In genomic region chr5:148808864-148809642, GRCh38 we compare ENCODE assay signal across 8 cellular contexts. TPM values are rescaled to one million over a fixed set of nuclear protein-coding genes. Genes with fewer than 3 reads are reported as not detected.
A peak's percentile ranks its signal among the peaks of the same experiment; 100 is the strongest.
DNase-seq lines count a peak whose midpoint lies in the region; ATAC-seq and TF ChIP-seq lines count a peak whose summit lies in the region.

No MANE protein-coding gene starts in this region.

- no peaks in the 10 kb centered on the region for H3K9me3 ChIP-seq in PC-9 (ENCODE audit: insufficient read depth, low read depth)
- H3K9me3 ChIP-seq in gastrocnemius medialis, result no peaks in the 10 kb centered on the region

- H3K4me3 Mint-ChIP-seq in Calu3 (ENCODE audit: low read depth, unreplicated experiment) (peak overlapping the region; percentile 62), WTC11 (no peak overlapping the region)

- TF ChIP-seq POLR2A in gastrocnemius medialis (IDR thresholded peaks at IDR 0.05), result no peak

- H3K4me1 ChIP-seq in PC-9 (replicated peaks; ENCODE audit: insufficient read depth), result peaks cover 26% of the 10 kb centered on the region
- H3K4me1 ChIP-seq in gastrocnemius medialis, result peaks cover 21 to 27% of the 10 kb centered on the region in 2 donors

- H3K27me3 Mint-ChIP-seq in Calu3 (ENCODE audit: unreplicated experiment) (no peaks in the 10 kb centered on the region), WTC11 (ENCODE audit: low read depth) (no peaks in the 10 kb centered on the region)

- peak overlapping the region; percentile 41 for H3K27ac Mint-ChIP-seq in Calu3 (ENCODE audit: unreplicated experiment)
- no peak overlapping the region for H3K27ac Mint-ChIP-seq in WTC11

- peaks cover 45% of the 10 kb centered on the region for H3K4me1 Mint-ChIP-seq in Calu3 (ENCODE audit: low read depth, unreplicated experiment)
- peaks cover 19% of the 10 kb centered on the region for H3K4me1 Mint-ChIP-seq in WTC11

- intact Hi-C loops in Calu3 (cut with micrococcal nuclease; ENCODE audit: unreplicated experiment), result loop anchor here (5.0 kb wide), 1 partner anchor 67 kb away; no protein-coding TSS in a partner anchor
- intact Hi-C loops in PC-9 (cut with micrococcal nuclease; ENCODE audit: unreplicated experiment), result loop anchor here (2.0 to 5.0 kb wide), 2 partner anchors 18 to 168 kb away; partner anchors contain the start of gene ADRB2
- intact Hi-C loops in dorsolateral prefrontal cortex (cut with DNase I), result no loop called here
- intact Hi-C loops in gastrocnemius medialis (cut with DNase I; ENCODE audit: low total_unique reads), result no loop called here

- POLR2A ChIA-PET in PC-9 (lab: Charles Lee; ENCODE audit: unreplicated experiment), result no interaction called here
- POLR2A ChIA-PET in WTC11 (lab: Charles Lee), result no interaction called here

- H2AFZ ChIP-seq in PC-9, result peak overlapping the region; percentile 69

- no peaks in the 10 kb centered on the region for H3K9me3 Mint-ChIP-seq in Calu3 (ENCODE audit: low read depth, unreplicated experiment)
- peaks cover 9% of the 10 kb centered on the region; the same call in 1 of the 2 replicates for H3K9me3 Mint-ChIP-seq in WTC11

- TF ChIP-seq CTCF in Calu3 (IDR thresholded peaks at IDR 0.05; ENCODE audit: unreplicated experiment), result no peak
- TF ChIP-seq CTCF in PC-9 (conservative IDR thresholded peaks at IDR 0.05), result no peak
- no peak for TF ChIP-seq CTCF in dorsolateral prefrontal cortex (IDR thresholded peaks at IDR 0.05 in 54 of 56, conservative IDR thresholded peaks at IDR 0.05 in 2 of 56; ENCODE audit: low read depth in 1 of 56, partially characterized antibody in 56 of 56)
- TF ChIP-seq CTCF in gastrocnemius medialis (IDR thresholded peaks at IDR 0.05 in 4 of 5, conservative IDR thresholded peaks at IDR 0.05 in 1 of 5), result no peak
- no peak for TF ChIP-seq CTCF in WTC11 (IDR thresholded peaks at IDR 0.05)

- ATAC-seq in GM19397 (IDR thresholded peaks at IDR 0.05; ENCODE audit: unreplicated experiment) (peak; percentile 53), HG03378 (IDR thresholded peaks at IDR 0.05; ENCODE audit: unreplicated experiment) (peak; percentile 56), gastrocnemius medialis (peak; percentile 60 to 71), WTC11 (no peak)

- H3K36me3 ChIP-seq in PC-9 (ENCODE audit: low read depth) (no peaks in the 10 kb centered on the region), gastrocnemius medialis (no peaks in the 10 kb centered on the region)

- in situ Hi-C loops in gastrocnemius medialis (cut with MboI; ENCODE audit: low sequenced_read_pairs in 4 of 4), result no loop called here

- DNase-seq in Calu3 (no peak), PC-9 (peak in 1 of 2 experiments; percentile 40), dorsolateral prefrontal cortex (no peak), gastrocnemius medialis (no peak), HUDEP-2 (lab: John Stamatoyannopoulos, UW; ENCODE audit: unreplicated experiment in 76 of 76) (no peak), WTC11 (ENCODE audit: low spot score) (no peak)

- no peaks in the 10 kb centered on the region for H4K20me1 ChIP-seq in PC-9 (ENCODE audit: insufficient read depth)

- H3K27ac ChIP-seq in PC-9 (no peak overlapping the region), dorsolateral prefrontal cortex (peak overlapping the region in 8 of 59 donors; percentile 0 to 55 (median 22)), gastrocnemius medialis (no peak overlapping the region)

- H3F3A ChIP-seq in PC-9 (ENCODE audit: insufficient read depth, low read depth), result peaks cover 11% of the 10 kb centered on the region; the same call in 1 of the 2 replicates

- peak overlapping the region; percentile 92 for H3K4me2 ChIP-seq in PC-9

- H3K4me3 ChIP-seq in PC-9 (peak overlapping the region; percentile 62), dorsolateral prefrontal cortex (peak overlapping the region in 32 of 59 donors; percentile 2 to 50 (median 24)), gastrocnemius medialis (peak overlapping the region; percentile 8 to 27 (median 20))

- H3K36me3 Mint-ChIP-seq in Calu3 (ENCODE audit: insufficient read depth, unreplicated experiment) (no peaks in the 10 kb centered on the region), WTC11 (no peaks in the 10 kb centered on the region)

- H3K27me3 ChIP-seq in PC-9 (ENCODE audit: insufficient read depth, low read depth) (no peaks in the 10 kb centered on the region), dorsolateral prefrontal cortex (no peaks in the 10 kb centered on the region), gastrocnemius medialis (no peaks in the 10 kb centered on the region)

- H3K79me2 ChIP-seq in PC-9 (ENCODE audit: low read depth), result no peaks in the 10 kb centered on the region

- BruUV-seq in Calu3 (replicated peaks; lab: Mats Ljungman, UMichigan), result no TSS peak
- no TSS peak for BruUV-seq in PC-9 (replicated peaks; lab: Mats Ljungman, UMichigan)

- CTCF ChIA-PET in Calu3 (lab: Charles Lee), result interaction anchor here (1.0 kb wide), 1 partner anchor 227 kb away, joined by 3 read pairs; no protein-coding TSS in a partner anchor
- CTCF ChIA-PET in PC-9 (lab: Charles Lee), result interaction anchor here (0.7 kb wide), 1 partner anchor 17 kb away, joined by 3 read pairs; the partner anchor contains the start of gene ADRB2
- CTCF ChIA-PET in WTC11 (lab: Charles Lee), result no interaction called here

- no peaks in the 10 kb centered on the region for H3K9me2 ChIP-seq in PC-9 (ENCODE audit: insufficient read depth)

TF ChIP-seq in WTC11, 78 proteins besides CTCF, POLR2A, EP300 and RAD21:
- no peak for TF ChIP-seq ZNF512 (CRISPR knock-in tag; IDR thresholded peaks at IDR 0.05; ENCODE audit: borderline replicate concordance)
- no peak for TF ChIP-seq SP1 (CRISPR knock-in tag; conservative IDR thresholded peaks at IDR 0.05)
- TF ChIP-seq FOXP4 (CRISPR knock-in tag; IDR thresholded peaks at IDR 0.05), result no peak
- TF ChIP-seq SMAD4 (CRISPR knock-in tag; IDR thresholded peaks at IDR 0.05), result no peak
- TF ChIP-seq E2F5 (CRISPR knock-in tag; IDR thresholded peaks at IDR 0.05), result no peak
- TF ChIP-seq ZSCAN18 (CRISPR knock-in tag; IDR thresholded peaks at IDR 0.05), result no peak
- no peak for TF ChIP-seq NR3C1 (CRISPR knock-in tag; conservative IDR thresholded peaks at IDR 0.05; ENCODE audit: low read depth)

RNA-seq across cellular contexts. Expression of gene ADRB2, which starts 17.4 kb away (rescaled TPM):
- total RNA-seq in Calu3 (2022), result 16.6 and 16.9 TPM in 2 replicates
- 2.8 and 3.1 TPM in 2 replicates for total RNA-seq in PC-9 (2021)
- total RNA-seq in dorsolateral prefrontal cortex, result 1 to 10 TPM; 1.1 to 6.1 (median 2.8) TPM
- 10 to 100 TPM in 1 of 4 donors, 1 to 10 TPM in 3; 4.2 to 17.3 (median 6.8) TPM for total RNA-seq in gastrocnemius medialis
- 1.1 to 1.3 TPM (median 1.2 TPM) in 3 replicates for total RNA-seq in WTC11 (2021)

Comparison
In these comparisons a context has a peak if more than half of its experiments do, and no peak if none do; other contexts are left out.
1. intact Hi-C loops: an anchor here in Calu3 (5.0 kb wide) and PC-9 (2.0 to 5.0 kb wide); none called in dorsolateral prefrontal cortex and gastrocnemius medialis.